Comparison of ENCODE assay signal across 11 cellular contexts in genomic region chr19:40755248-40755624, GRCh38. TPM values are rescaled to one million over a fixed set of nuclear protein-coding genes. Genes with fewer than 3 reads are reported as not detected.
DNase-seq lines count a peak whose midpoint lies in the region; ATAC-seq, FAIRE-seq and TF ChIP-seq lines count a peak whose summit lies in the region.
"Had no signal": no experiment of that assay in that cellular context is flagged by ENCODE, and none has a peak within 500 bp of the region (broad histone marks: within the 10 kb centered on the region; RNA-seq: fewer than 3 reads in every experiment).

No MANE protein-coding gene starts in this region.

- H3K27ac Mint-ChIP-seq in Calu3 (ENCODE audit: unreplicated experiment) = no peak overlapping the region
- no peak overlapping the region for H3K27ac Mint-ChIP-seq in astrocyte (ENCODE audit: unreplicated experiment)

- H3K9me3 Mint-ChIP-seq in Calu3 (ENCODE audit: low read depth, unreplicated experiment) (no peaks in the 10 kb centered on the region), astrocyte (ENCODE audit: unreplicated experiment) (no peaks in the 10 kb centered on the region)

- no peak overlapping the region for H2BK5ac ChIP-seq in neuronal stem cell (ENCODE audit: low read length)

- peaks cover 91% of the 10 kb centered on the region for H3K36me3 Mint-ChIP-seq in Calu3 (ENCODE audit: insufficient read depth, unreplicated experiment)
- H3K36me3 Mint-ChIP-seq in astrocyte (ENCODE audit: low read depth, unreplicated experiment) = peaks cover 24% of the 10 kb centered on the region

- H3K4me1 ChIP-seq in astrocyte (ENCODE audit: insufficient read depth, low read length) (peaks cover 14% of the 10 kb centered on the region), neuronal stem cell (ENCODE audit: control insufficient read depth in 2 of 2, insufficient read depth in 1 of 2, low read depth in 1 of 2, low read length in 2 of 2) (peaks cover 4 to 7% of the 10 kb centered on the region in 2 donors)

- H3K79me1 ChIP-seq in neuronal stem cell (ENCODE audit: low read depth, low read length) = peaks cover 20% of the 10 kb centered on the region

- H3K9me3 ChIP-seq in astrocyte (ENCODE audit: insufficient read depth, low read depth, low read length) (no peaks in the 10 kb centered on the region), neuronal stem cell (replicated peaks in 1 of 2; ENCODE audit: control insufficient read depth in 2 of 2, insufficient read depth in 1 of 2, low read depth in 1 of 2, low read length in 2 of 2) (peaks cover 2 to 3% of the 10 kb centered on the region in 2 donors)
- H3K9me3 ChIP-seq: breast epithelium had no signal

- no peak overlapping the region for H2BK12ac ChIP-seq in neuronal stem cell (ENCODE audit: low read length)

- H3K4me3 ChIP-seq in NB4 (ENCODE audit: low read depth, low read length) = peak overlapping the region; percentile 17
- no peak overlapping the region for H3K4me3 ChIP-seq in astrocyte (ENCODE audit: insufficient read depth, low read depth, low read length)
- no peak overlapping the region for H3K4me3 ChIP-seq in neuronal stem cell (ENCODE audit: low read length in 2 of 2)
- H3K4me3 ChIP-seq in brain microvascular endothelial cell (ENCODE audit: low read depth, low read length) = no peak overlapping the region

- CTCF ChIA-PET in Calu3 (lab: Charles Lee) = interaction anchor here (1.2 kb wide), 1 partner anchor 39 kb away, joined by 3 read pairs; the partner anchor contains the start of gene COQ8B

- BruUV-seq in Calu3 (replicated peaks; lab: Mats Ljungman, UMichigan) = no TSS peak

- intact Hi-C loops in Calu3 (cut with micrococcal nuclease; ENCODE audit: unreplicated experiment) = no loop called here

- no peak overlapping the region for H2BK120ac ChIP-seq in neuronal stem cell (ENCODE audit: low read depth, low read length)

- H4K8ac ChIP-seq in neuronal stem cell (ENCODE audit: low read depth, low read length) = no peak overlapping the region

- no peak for TF ChIP-seq POLR2A in NB4 (IDR thresholded peaks at IDR 0.05; ENCODE audit: extremely low read depth, insufficient read length)

- no peak overlapping the region for H3K23ac ChIP-seq in neuronal stem cell (ENCODE audit: low read depth, low read length, poor library complexity)

- no peaks in the 10 kb centered on the region for H3K27me3 Mint-ChIP-seq in Calu3 (ENCODE audit: unreplicated experiment)
- no peaks in the 10 kb centered on the region for H3K27me3 Mint-ChIP-seq in astrocyte (ENCODE audit: low read depth, unreplicated experiment)

- H3K4me2 ChIP-seq in astrocyte (ENCODE audit: low read length) (peak overlapping the region; percentile 43), neuronal stem cell (ENCODE audit: insufficient read depth, low read length, poor library complexity, severe bottlenecking) (no peak overlapping the region)

- H3K79me2 ChIP-seq in astrocyte (ENCODE audit: insufficient read depth, low read length) = peaks cover 85% of the 10 kb centered on the region

- H2BK15ac ChIP-seq in neuronal stem cell (ENCODE audit: low read length) = no peak overlapping the region

- H2AFZ ChIP-seq in astrocyte (ENCODE audit: low read depth, low read length) (no peak overlapping the region), neuronal stem cell (ENCODE audit: low read length) (no peak overlapping the region)

- ATAC-seq in GM19023 (IDR thresholded peaks at IDR 0.05; ENCODE audit: unreplicated experiment) = no peak

- no peak overlapping the region for H3K18ac ChIP-seq in neuronal stem cell (ENCODE audit: low read length)

- DNase-seq in Calu3 (no peak), NB4 (ENCODE audit: low read depth) (no peak), astrocyte (ENCODE audit: low read depth) (no peak), neuronal stem cell (ENCODE audit: low spot score) (no peak), brain microvascular endothelial cell (no peak), NCI-H226 (no peak)
- DNase-seq: NCI-H1048, NCI-H345, retina had no signal

- no peak for TF ChIP-seq CTCF in Calu3 (IDR thresholded peaks at IDR 0.05; ENCODE audit: unreplicated experiment)
- TF ChIP-seq CTCF in NB4 (IDR thresholded peaks at IDR 0.05; ENCODE audit: low read depth, low read length) = no peak
- no peak for TF ChIP-seq CTCF in astrocyte (IDR thresholded peaks at IDR 0.05; ENCODE audit: insufficient read depth, low read depth, low read length)
- no peak for TF ChIP-seq CTCF in brain microvascular endothelial cell (IDR thresholded peaks at IDR 0.05; ENCODE audit: low read depth, low read length, missing control alignments)

- no peak overlapping the region for H3K14ac ChIP-seq in neuronal stem cell (ENCODE audit: low read length)

- H3K4me3 Mint-ChIP-seq in Calu3 (ENCODE audit: low read depth, unreplicated experiment) (peak overlapping the region; percentile 10), astrocyte (ENCODE audit: unreplicated experiment) (peak overlapping the region; percentile 45)

- H3K27me3 ChIP-seq in astrocyte (ENCODE audit: insufficient read depth, low read length) = no peaks in the 10 kb centered on the region
- no peaks in the 10 kb centered on the region for H3K27me3 ChIP-seq in neuronal stem cell (ENCODE audit: control insufficient read depth in 3 of 3, insufficient read depth in 3 of 3, low read depth in 1 of 3, low read length in 3 of 3)
- no peaks in the 10 kb centered on the region for H3K27me3 ChIP-seq in brain microvascular endothelial cell (replicated peaks)
- H3K27me3 ChIP-seq: breast epithelium had no signal

- FAIRE-seq in astrocyte (lab: Jason Lieb, UNC) = no peak

- H2AK5ac ChIP-seq in neuronal stem cell (ENCODE audit: low read depth, low read length) = no peak overlapping the region

- H3K27ac ChIP-seq in astrocyte (ENCODE audit: low read depth, low read length) = no peak overlapping the region
- H3K27ac ChIP-seq in neuronal stem cell (replicated peaks; ENCODE audit: low read length) = no peak overlapping the region
- H3K27ac ChIP-seq in brain microvascular endothelial cell = no peak overlapping the region

- H4K20me1 ChIP-seq in astrocyte (ENCODE audit: insufficient read depth, low read length) = peaks cover 54% of the 10 kb centered on the region

- no peak overlapping the region for H3K9ac ChIP-seq in astrocyte (ENCODE audit: low read length)
- H3K9ac ChIP-seq in neuronal stem cell (ENCODE audit: low read depth, low read length, poor library complexity) = peak overlapping the region; percentile 67

- H3K36me3 ChIP-seq in astrocyte (ENCODE audit: insufficient read depth, low read length) (peaks cover 15% of the 10 kb centered on the region), neuronal stem cell (replicated peaks in 1 of 2; ENCODE audit: control insufficient read depth in 2 of 2, insufficient read depth in 2 of 2, low read length in 2 of 2) (peaks cover 45 to 78% of the 10 kb centered on the region in 2 donors), brain microvascular endothelial cell (replicated peaks) (peaks cover 42% of the 10 kb centered on the region)

- no peak overlapping the region for H4K91ac ChIP-seq in neuronal stem cell (ENCODE audit: low read depth, low read length, poor library complexity)

- in situ Hi-C loops in brain microvascular endothelial cell (cut with HindIII; ENCODE audit: low pct_ligation_motif_present, low sequenced_read_pairs) = no loop called here

- no CpG with 5 or more reads among the region's 3 CpGs for WGBS in neuronal stem cell (ENCODE audit: extremely low coverage in 2 of 2, insufficient read length in 2 of 2, insufficient replicate concordance in 1 of 2), 2 donors

- H3K4ac ChIP-seq in neuronal stem cell (ENCODE audit: low read length) = no peak overlapping the region

- peaks cover 37% of the 10 kb centered on the region for H3K4me1 Mint-ChIP-seq in Calu3 (ENCODE audit: low read depth, unreplicated experiment)
- H3K4me1 Mint-ChIP-seq in astrocyte (ENCODE audit: low read depth, unreplicated experiment) = peaks cover 22% of the 10 kb centered on the region

RNA-seq across cellular contexts. Expression of gene SNRPA, which starts 4.2 kb away (rescaled TPM):
- total RNA-seq in Calu3 (2022) (95.4 and 102 TPM in 2 replicates), astrocyte (60.0 and 67.0 TPM in 2 replicates)
- 346 TPM for polyA plus RNA-seq in neuronal stem cell (2013, experiment 1 of 2)
- polyA plus RNA-seq in neuronal stem cell (2013, experiment 2 of 2) = 347 TPM

RNA-seq across cellular contexts. Expression of gene ACTMAP, which starts 5.0 kb away (rescaled TPM):
- total RNA-seq in Calu3 (2022) = 17.8 and 20.2 TPM in 2 replicates
- 9.6 and 10.1 TPM in 2 replicates for total RNA-seq in astrocyte
- polyA plus RNA-seq in neuronal stem cell (2013, experiment 1 of 2) = 12.8 TPM
- 13.2 TPM for polyA plus RNA-seq in neuronal stem cell (2013, experiment 2 of 2)

RNA-seq across cellular contexts. Expression of gene MIA, which starts 20.1 kb away (rescaled TPM):
- total RNA-seq in Calu3 (2022) (30.2 and 49.3 TPM in 2 replicates), astrocyte (2.5 TPM in 2 replicates)
- 0.15 TPM for polyA plus RNA-seq in neuronal stem cell (2013, experiment 1 of 2)
- 0.32 TPM for polyA plus RNA-seq in neuronal stem cell (2013, experiment 2 of 2)

RNA-seq across cellular contexts. Expression of gene RAB4B, which starts 22.8 kb away (rescaled TPM):
- total RNA-seq in Calu3 (2022) = 21.0 and 22.7 TPM in 2 replicates
- total RNA-seq in astrocyte = 18.8 and 21.0 TPM in 2 replicates
- polyA plus RNA-seq in neuronal stem cell (2013, experiment 1 of 2) = 15.1 TPM
- 14.9 TPM for polyA plus RNA-seq in neuronal stem cell (2013, experiment 2 of 2)

RNA-seq across cellular contexts. Expression of gene ITPKC, which starts 38.3 kb away (rescaled TPM):
- total RNA-seq in Calu3 (2022) (25.3 and 32.0 TPM in 2 replicates), astrocyte (19.0 and 19.7 TPM in 2 replicates)
- polyA plus RNA-seq in neuronal stem cell (2013, experiment 1 of 2) = 4.7 TPM
- polyA plus RNA-seq in neuronal stem cell (2013, experiment 2 of 2) = 4.7 TPM
